ENCODE assay signal across 13 cellular contexts in genomic region chrX:72936455-72936854, GRCh38. TPM values are rescaled to one million over a fixed set of nuclear protein-coding genes. Genes with fewer than 3 reads are reported as not detected.
A peak's percentile ranks its signal among the peaks of the same experiment; 100 is the strongest.
DNase-seq lines count a peak whose midpoint lies in the region; ATAC-seq, FAIRE-seq and TF ChIP-seq lines count a peak whose summit lies in the region.
"Not testable (repeated sequence)": the region's sequence is repeated elsewhere in the genome, so short reads cannot be mapped to it uniquely, and the experiment has no call there.
"Had no signal": no experiment of that assay in that cellular context is flagged by ENCODE, and none has a peak within 500 bp of the region (broad histone marks: within the 10 kb centered on the region; RNA-seq: fewer than 3 reads in every experiment).

No MANE protein-coding gene starts in this region.

- not testable (repeated sequence) for H4K20me1 ChIP-seq in IMR-90 (ENCODE audit: insufficient read depth, low read length); astrocyte (ENCODE audit: insufficient read depth, low read length)

- not testable (repeated sequence) for TF ChIP-seq RAD21 in IMR-90 (IDR thresholded peaks at IDR 0.05; ENCODE audit: low read length)

- not testable (repeated sequence) for H2AK5ac ChIP-seq in IMR-90 (ENCODE audit: low read depth, low read length)

- H2BK120ac ChIP-seq in IMR-90 (ENCODE audit: low read depth, low read length): not testable (repeated sequence)

- H3K36me3 ChIP-seq in IMR-90 (ENCODE audit: control insufficient read depth, insufficient read depth, low read length); astrocyte (ENCODE audit: insufficient read depth, low read length); lower lobe of right lung: not testable (repeated sequence)

- in situ Hi-C loops in IMR-90 (cut with MboI; ENCODE audit: low sequenced_read_pairs): not testable (repeated sequence)

- CTCF ChIA-PET in IMR-90 (lab: Yijun Ruan, JAX): not testable (repeated sequence)

- peak; percentile 74 for FAIRE-seq in A204.1 (lab: Jason Lieb, UNC)
- FAIRE-seq in GM12892 (lab: Jason Lieb, UNC): peak; percentile 42
- FAIRE-seq in astrocyte (lab: Jason Lieb, UNC): peak; percentile 99
- FAIRE-seq in islet of Langerhans (lab: Jason Lieb, UNC): peak; percentile 99

- not testable (repeated sequence) for H2AFZ ChIP-seq in IMR-90 (replicated peaks; ENCODE audit: low read length, poor library complexity); astrocyte (ENCODE audit: low read depth, low read length)

- H3K4me1 Mint-ChIP-seq in astrocyte (ENCODE audit: low read depth, unreplicated experiment): not testable (repeated sequence)

- H3K9ac ChIP-seq in IMR-90 (ENCODE audit: low read depth, low read length); astrocyte (ENCODE audit: low read length): not testable (repeated sequence)

- DNase-seq in GM12892 (ENCODE audit: insufficient read length); IMR-90; astrocyte (ENCODE audit: low read depth); lower lobe of right lung: not testable (repeated sequence)

- not testable (repeated sequence) for H2AK9ac ChIP-seq in IMR-90 (replicated peaks; ENCODE audit: low read depth, low read length, poor library complexity)

- H3K79me1 ChIP-seq in IMR-90 (ENCODE audit: low read depth in 1 of 2, low read length in 2 of 2): not testable (repeated sequence)

- not testable (repeated sequence) for H3K4me3 Mint-ChIP-seq in astrocyte (ENCODE audit: unreplicated experiment)

- H3K23ac ChIP-seq in IMR-90 (ENCODE audit: low read depth, low read length): not testable (repeated sequence)

- not testable (repeated sequence) for H3K4ac ChIP-seq in IMR-90 (ENCODE audit: low read depth, low read length)

- H4K5ac ChIP-seq in IMR-90 (ENCODE audit: low read depth, low read length): not testable (repeated sequence)

- not testable (repeated sequence) for BruUV-seq in IMR-90 (replicated peaks; lab: Mats Ljungman, UMichigan)

- WGBS in IMR-90 (ENCODE audit: extremely low coverage in 2 of 2, insufficient read length in 1 of 2), 2 experiments: no CpG with 5 or more reads among the region's 7 CpGs

- H3K56ac ChIP-seq in IMR-90 (ENCODE audit: extremely low read depth, insufficient read depth, low read length): not testable (repeated sequence)

- not testable (repeated sequence) for H4K8ac ChIP-seq in IMR-90 (ENCODE audit: low read depth in 2 of 2, low read length in 2 of 2)

- peak; percentile 53 for ATAC-seq in GM21529 (IDR thresholded peaks at IDR 0.05; ENCODE audit: unreplicated experiment)
- ATAC-seq in IMR-90 (ENCODE audit: low read depth): peak; percentile 46; the same call in 1 of the 2 replicates
- ATAC-seq in lower lobe of right lung: peak; percentile 60 to 76

- H3K27me3 ChIP-seq in IMR-90 (ENCODE audit: control insufficient read depth, insufficient read depth, low read length); astrocyte (ENCODE audit: insufficient read depth, low read length); lower lobe of right lung (ENCODE audit: low read depth): not testable (repeated sequence)

- H3K4me2 ChIP-seq in IMR-90 (ENCODE audit: low read depth, low read length); astrocyte (ENCODE audit: low read length): not testable (repeated sequence)

- not testable (repeated sequence) for H3K27ac ChIP-seq in IMR-90 (ENCODE audit: insufficient read depth, low read length); astrocyte (ENCODE audit: low read depth, low read length); lower lobe of right lung

- POLR2A ChIA-PET in IMR-90 (lab: Charles Lee; ENCODE audit: unreplicated experiment): not testable (repeated sequence)

- not testable (repeated sequence) for H3K14ac ChIP-seq in IMR-90 (replicated peaks; ENCODE audit: low read depth, low read length)

- not testable (repeated sequence) for H3K18ac ChIP-seq in IMR-90 (ENCODE audit: low read depth, low read length)

- not testable (repeated sequence) for H3K27me3 Mint-ChIP-seq in astrocyte (ENCODE audit: low read depth, unreplicated experiment)

- dilution Hi-C loops in IMR-90 (cut with HindIII; ENCODE audit: low sequenced_read_pairs, unreplicated experiment): not testable (repeated sequence)

- not testable (repeated sequence) for H3K9me1 ChIP-seq in IMR-90 (ENCODE audit: insufficient read depth, low read length)

- H3K9me3 ChIP-seq in IMR-90 (ENCODE audit: control insufficient read depth, insufficient read depth, low read length); astrocyte (ENCODE audit: insufficient read depth, low read depth, low read length); lower lobe of right lung: not testable (repeated sequence)

- not testable (repeated sequence) for H3K79me2 ChIP-seq in astrocyte (ENCODE audit: insufficient read depth, low read length)

- TF ChIP-seq POLR2A in GM12892 (IDR thresholded peaks at IDR 0.05; ENCODE audit: low read depth, low read length); IMR-90 (IDR thresholded peaks at IDR 0.05; ENCODE audit: low read depth, low read length): not testable (repeated sequence)

- not testable (repeated sequence) for H2BK5ac ChIP-seq in IMR-90 (ENCODE audit: low read depth, low read length, poor library complexity, severe bottlenecking)

- not testable (repeated sequence) for H3K4me3 ChIP-seq in IMR-90 (ENCODE audit: insufficient read depth, low read depth, low read length); astrocyte (ENCODE audit: insufficient read depth, low read depth, low read length); lower lobe of right lung

- not testable (repeated sequence) for H3K9me3 Mint-ChIP-seq in astrocyte (ENCODE audit: unreplicated experiment)

- H3K36me3 Mint-ChIP-seq in astrocyte (ENCODE audit: low read depth, unreplicated experiment): not testable (repeated sequence)

- intact Hi-C loops in IMR-90 (cut with micrococcal nuclease); lower lobe of right lung (cut with DNase I): not testable (repeated sequence)

- not testable (repeated sequence) for TF ChIP-seq CTCF in IMR-90 (conservative IDR thresholded peaks at IDR 0.05; ENCODE audit: low read depth, low read length); astrocyte (IDR thresholded peaks at IDR 0.05; ENCODE audit: insufficient read depth, low read depth, low read length); lower lobe of right lung (IDR thresholded peaks at IDR 0.05)

- H4K91ac ChIP-seq in IMR-90 (ENCODE audit: insufficient read depth, low read depth, low read length): not testable (repeated sequence)

- H3K4me1 ChIP-seq in IMR-90 (ENCODE audit: control insufficient read depth, insufficient read depth, low read length); astrocyte (ENCODE audit: insufficient read depth, low read length); lower lobe of right lung: not testable (repeated sequence)

- H3K27ac Mint-ChIP-seq in astrocyte (ENCODE audit: unreplicated experiment): not testable (repeated sequence)

- not testable (repeated sequence) for H2BK20ac ChIP-seq in IMR-90 (ENCODE audit: low read depth, low read length)

- H2BK15ac ChIP-seq in IMR-90 (ENCODE audit: low read depth, low read length): not testable (repeated sequence)

RNA-seq across cellular contexts. Expression of gene FAM236A, which starts 1.6 kb away (rescaled TPM):
- polyA plus RNA-seq in GM12892 (2012; ENCODE audit: missing spikeins): not detected
- total RNA-seq in IMR-90 (2012; rRNA removed): not detected in 2 replicates
- not detected in 2 replicates for polyA plus RNA-seq in IMR-90 (2012; rRNA removed)
- not detected in 2 replicates for polyA plus RNA-seq in IMR-90 (2012; cell fraction: cytosol; rRNA removed)
- not detected in 2 replicates for polyA plus RNA-seq in IMR-90 (2012; cell fraction: nucleus; rRNA removed; ENCODE audit: low replicate concordance)
- total RNA-seq in astrocyte: not detected in 2 replicates
- not detected for total RNA-seq in lower lobe of right lung
- total RNA-seq: Calu3, LHCN-M2, MCF 10A, OCI-LY7 had no signal
- polyA plus RNA-seq: BJ, SK-N-SH had no signal

RNA-seq across cellular contexts. Expression of gene DMRTC1, which starts 7.2 kb away (rescaled TPM):
- polyA plus RNA-seq in GM12892 (2012; ENCODE audit: missing spikeins): not detected
- total RNA-seq in IMR-90 (2012; rRNA removed): not detected in 2 replicates
- polyA plus RNA-seq in IMR-90 (2012; rRNA removed): not detected in 2 replicates
- not detected in 2 replicates for polyA plus RNA-seq in IMR-90 (2012; cell fraction: cytosol; rRNA removed)
- polyA plus RNA-seq in IMR-90 (2012; cell fraction: nucleus; rRNA removed; ENCODE audit: low replicate concordance): not detected in 2 replicates
- total RNA-seq in astrocyte: not detected in 2 replicates
- not detected for total RNA-seq in lower lobe of right lung
- total RNA-seq: Calu3, LHCN-M2, MCF 10A, OCI-LY7 had no signal
- polyA plus RNA-seq: BJ, SK-N-SH had no signal

RNA-seq across cellular contexts. Expression of gene FAM236C, which starts 24.0 kb away (rescaled TPM):
- not detected for polyA plus RNA-seq in GM12892 (2012; ENCODE audit: missing spikeins)
- total RNA-seq in IMR-90 (2012; rRNA removed) (not detected in 2 replicates), astrocyte (not detected in 2 replicates), lower lobe of right lung (not detected)
- polyA plus RNA-seq in IMR-90 (2012; rRNA removed): not detected in 2 replicates
- not detected in 2 replicates for polyA plus RNA-seq in IMR-90 (2012; cell fraction: cytosol; rRNA removed)
- not detected in 2 replicates for polyA plus RNA-seq in IMR-90 (2012; cell fraction: nucleus; rRNA removed; ENCODE audit: low replicate concordance)
- total RNA-seq: Calu3, LHCN-M2, MCF 10A, OCI-LY7 had no signal
- polyA plus RNA-seq: BJ, SK-N-SH had no signal
